In genomic region chr14:86296173-86296572, GRCh38 we compare ENCODE assay signal across 11 cellular contexts.
DNase-seq lines count a peak whose midpoint lies in the region; ATAC-seq and TF ChIP-seq lines count a peak whose summit lies in the region.
"Had no signal": no experiment of that assay in that cellular context is flagged by ENCODE, and none has a peak within 500 bp of the region (broad histone marks: within the 10 kb centered on the region; RNA-seq: fewer than 3 reads in every experiment).

No MANE protein-coding gene starts in this region.

- H3K36me3 Mint-ChIP-seq in chondrocyte (ENCODE audit: low read depth) = no peaks in the 10 kb centered on the region

- no peaks in the 10 kb centered on the region for H3K4me1 ChIP-seq in testis
- H3K4me1 ChIP-seq: heart right ventricle, transverse colon had no signal

- intact Hi-C loops in testis (cut with DNase I; ENCODE audit: low total_unique reads) = no loop called here

- no peak overlapping the region for H3K4me3 Mint-ChIP-seq in chondrocyte (ENCODE audit: unreplicated experiment)

- no peaks in the 10 kb centered on the region for H3K9me3 ChIP-seq in testis
- H3K9me3 ChIP-seq: transverse colon had no signal

- H3K9me3 Mint-ChIP-seq in chondrocyte (ENCODE audit: low read depth) = peaks cover 4% of the 10 kb centered on the region

- WGBS in testis, 2 donors = 80 to 93% methylated on average over 1 of the region's 1 CpG

- H3K27ac ChIP-seq in testis = no peak overlapping the region
- H3K27ac ChIP-seq: C4-2B, heart right ventricle, transverse colon had no signal

- peaks cover 20% of the 10 kb centered on the region for H3K4me1 Mint-ChIP-seq in chondrocyte (ENCODE audit: low read depth)

- H3K27me3 Mint-ChIP-seq in chondrocyte (ENCODE audit: low read depth) = no peaks in the 10 kb centered on the region

- TF ChIP-seq CTCF in AG09319 (IDR thresholded peaks at IDR 0.05; ENCODE audit: low read depth, low read length) (no peak), testis (IDR thresholded peaks at IDR 0.05) (no peak), chondrocyte (IDR thresholded peaks at IDR 0.05) (no peak)

- DNase-seq in AG09319 (ENCODE audit: extremely low read depth, low read depth) (peak; percentile 28), HT1080 (ENCODE audit: low read depth) (peak; percentile 44), NCI-H446 treated with DMSO at 0.1 percent for 48 hours (lab: John Stamatoyannopoulos, UW) (peak; percentile 87), fibroblast of gingiva (ENCODE audit: low read depth) (peak; percentile 84), activated gamma-delta T cell (lab: John Stamatoyannopoulos, UW) (no peak), testis (no peak), chondrocyte (ENCODE audit: low spot score) (no peak)
- DNase-seq: heart right ventricle, transverse colon had no signal

- H3K27ac Mint-ChIP-seq in chondrocyte (ENCODE audit: unreplicated experiment) = no peak overlapping the region

- H3K4me3 ChIP-seq in testis = no peak overlapping the region
- H3K4me3 ChIP-seq: heart right ventricle, transverse colon had no signal

- ATAC-seq in HG02885 (IDR thresholded peaks at IDR 0.05; ENCODE audit: poor library complexity, unreplicated experiment) = no peak
- ATAC-seq: heart right ventricle had no signal

- TF ChIP-seq POLR2A in testis (IDR thresholded peaks at IDR 0.05) = no peak

- no peaks in the 10 kb centered on the region for H3K27me3 ChIP-seq in testis
- H3K27me3 ChIP-seq: heart right ventricle, transverse colon had no signal

- H3K36me3 ChIP-seq in testis (ENCODE audit: low read depth, missing control alignments) = no peaks in the 10 kb centered on the region
- H3K36me3 ChIP-seq: heart right ventricle, transverse colon had no signal

Comparison
In these comparisons a context has a peak if more than half of its experiments do, and no peak if none do; other contexts are left out.
1. DNase-seq: peak in AG09319 (single experiment), HT1080 (single experiment), NCI-H446 treated with DMSO at 0.1 percent for 48 hours (single experiment) and fibroblast of gingiva (single experiment); none in activated gamma-delta T cell (single experiment), testis (single experiment) and chondrocyte (single experiment).